ENCODE assay signal across 41 cellular contexts in genomic region chr5:177396086-177396485, GRCh38. TPM values are rescaled to one million over a fixed set of nuclear protein-coding genes. Genes with fewer than 3 reads are reported as not detected.
"Had no signal": no experiment of that assay in that cellular context is flagged by ENCODE, and none has a peak within 500 bp of the region (broad histone marks: within the 10 kb centered on the region; RNA-seq: fewer than 3 reads in every experiment).

No MANE protein-coding gene starts in this region.

- H3K27ac Mint-ChIP-seq: activated CD4-positive, alpha-beta memory T cell treated with anti-CD3 and anti-CD28 coated beads, Interleukin-2, amount 10 ng/mL, durations not matched to agents 7 days and 5 days; activated CD4-positive, alpha-beta T cell treated with anti-CD3 and anti-CD28 coated beads for 36 hours; activated CD4-positive, alpha-beta T cell treated with anti-CD3 and anti-CD28 coated beads, Interleukin-2, amount 10 ng/mL, durations not matched to agents 7 days and 5 days; activated CD8-positive, alpha-beta memory T cell treated with anti-CD3 and anti-CD28 coated beads, Interleukin-2, amount 10 ng/mL, durations not matched to agents 7 days and 5 days; activated naive CD4-positive, alpha-beta T cell treated with anti-CD3 and anti-CD28 coated beads, Interleukin-2, amount 10 ng/mL, durations not matched to agents 7 days and 5 days; activated naive CD4-positive, alpha-beta T cell treated with anti-CD3 and anti-CD28 coated beads, Interleukin-2, amount 50 U/mL, for 24 hours; activated naive CD8-positive, alpha-beta T cell; activated naive CD8-positive, alpha-beta T cell treated with anti-CD3 and anti-CD28 coated beads, Interleukin-2, amount 10 ng/mL, durations not matched to agents 7 days and 5 days; activated naive CD8-positive, alpha-beta T cell treated with anti-CD3 and anti-CD28 coated beads, Interleukin-2, amount 50 U/mL, for 24 hours; activated T-cell treated with anti-CD3 and anti-CD28 coated beads, Interleukin-2, amount 50 U/mL, for 24 hours; activated T-helper 2 cell treated with anti-CD3 and anti-CD28 coated beads, Interferon-gamma antibody, Interleukin-2, Interleukin-4, amounts not matched to agents 10 μg/mL and 5 μg/mL and 100 μg/mL, durations not matched to agents 14 hours and 24 hours and 36 hours; brain; T-helper 1 cell treated with Interleukin-12 subunit alpha and Interleukin-12 subunit beta and Interleukin-4 antibody, amounts not matched to agents 30 μg/mL and 1 μg/mL, for 36 hours; T-helper 2 cell treated with Interferon-gamma antibody and Interleukin-4, amounts not matched to agents 5 μg/mL and 100 μg/mL, for 36 hours had no signal

- H3K4me3 ChIP-seq: ascending aorta, cardiac muscle cell had no signal

- H3K4me3 Mint-ChIP-seq: activated CD4-positive, alpha-beta memory T cell treated with anti-CD3 and anti-CD28 coated beads, Interleukin-2, amount 10 ng/mL, durations not matched to agents 7 days and 5 days; activated CD4-positive, alpha-beta T cell treated with anti-CD3 and anti-CD28 coated beads for 36 hours; activated CD4-positive, alpha-beta T cell treated with anti-CD3 and anti-CD28 coated beads, Interleukin-2, amount 10 ng/mL, durations not matched to agents 7 days and 5 days; activated CD8-positive, alpha-beta memory T cell treated with anti-CD3 and anti-CD28 coated beads, Interleukin-2, amount 10 ng/mL, durations not matched to agents 7 days and 5 days; activated CD8-positive, alpha-beta T cell treated with anti-CD3 and anti-CD28 coated beads, Interleukin-2, amount 10 ng/mL, durations not matched to agents 7 days and 5 days; activated naive CD4-positive, alpha-beta T cell treated with anti-CD3 and anti-CD28 coated beads, Interleukin-2, amount 10 ng/mL, durations not matched to agents 7 days and 5 days; activated naive CD4-positive, alpha-beta T cell treated with anti-CD3 and anti-CD28 coated beads, Interleukin-2, amount 50 U/mL, for 24 hours; activated naive CD8-positive, alpha-beta T cell; activated naive CD8-positive, alpha-beta T cell treated with anti-CD3 and anti-CD28 coated beads, Interleukin-2, amount 10 ng/mL, durations not matched to agents 7 days and 5 days; activated naive CD8-positive, alpha-beta T cell treated with anti-CD3 and anti-CD28 coated beads, Interleukin-2, amount 50 U/mL, for 24 hours; activated T-cell treated with anti-CD3 and anti-CD28 coated beads, Interleukin-2, amount 50 U/mL, for 24 hours; brain; central memory CD8-positive, alpha-beta T cell; T-helper 1 cell treated with Interleukin-12 subunit alpha and Interleukin-12 subunit beta and Interleukin-4 antibody, amounts not matched to agents 30 μg/mL and 1 μg/mL, for 36 hours; T-helper 2 cell treated with Interferon-gamma antibody and Interleukin-4, amounts not matched to agents 5 μg/mL and 100 μg/mL, for 36 hours had no signal

- H3K36me3 ChIP-seq: ascending aorta, cardiac muscle cell had no signal

- ATAC-seq: activated CD4-positive, alpha-beta T cell treated with anti-CD3 and anti-CD28 coated beads for 36 hours; activated CD4-positive, CD25-positive, alpha-beta regulatory T cell treated with anti-CD3 and anti-CD28 coated beads, Interleukin-2, amount 50 U/mL, for 24 hours; activated CD8-positive, alpha-beta memory T cell treated with anti-CD3 and anti-CD28 coated beads, Interleukin-2, amount 10 ng/mL, durations not matched to agents 7 days and 5 days; activated CD8-positive, alpha-beta T cell treated with anti-CD3 and anti-CD28 coated beads, Interleukin-2, amount 10 ng/mL, durations not matched to agents 7 days and 5 days; activated naive CD8-positive, alpha-beta T cell treated with anti-CD3 and anti-CD28 coated beads, Interleukin-2, amount 50 U/mL, for 24 hours had no signal

- H3K27ac ChIP-seq: ascending aorta, cardiac muscle cell, VCaP had no signal

- H3K9me3 ChIP-seq: ascending aorta had no signal

- DNase-seq: activated CD4-positive, alpha-beta memory T cell treated with anti-CD3 and anti-CD28 coated beads, Interleukin-2, amount 10 ng/mL, durations not matched to agents 7 days and 5 days; activated CD4-positive, alpha-beta T cell treated with anti-CD3 and anti-CD28 coated beads for 1 hour; activated CD4-positive, alpha-beta T cell treated with anti-CD3 and anti-CD28 coated beads for 36 hours; activated CD4-positive, alpha-beta T cell treated with anti-CD3 and anti-CD28 coated beads for 48 hours; activated CD4-positive, alpha-beta T cell treated with anti-CD3 and anti-CD28 coated beads, Interleukin-2, amount 10 ng/mL, durations not matched to agents 7 days and 5 days; activated CD4-positive, alpha-beta T cell treated with anti-CD3 and anti-CD28 coated beads, Interleukin-2, amount 50 U/mL, for 48 hours; activated CD4-positive, CD25-positive, alpha-beta regulatory T cell; activated CD8-positive, alpha-beta memory T cell treated with anti-CD3 and anti-CD28 coated beads for 24 hours; activated CD8-positive, alpha-beta memory T cell treated with anti-CD3 and anti-CD28 coated beads, Interleukin-2, amount 10 ng/mL, durations not matched to agents 7 days and 5 days; activated CD8-positive, alpha-beta memory T cell treated with anti-CD3 and anti-CD28 coated beads, Interleukin-2, amount 50 U/mL, for 48 hours; activated CD8-positive, alpha-beta T cell treated with anti-CD3 and anti-CD28 coated beads, Interleukin-2, amount 10 ng/mL, durations not matched to agents 7 days and 5 days; activated effector memory CD4-positive, alpha-beta T cell treated with Interleukin-2 at 50 U/mL for 16 hours; activated gamma-delta T cell; activated naive CD4-positive, alpha-beta T cell treated with anti-CD3 and anti-CD28 coated beads, Interleukin-2, amount 10 ng/mL, durations not matched to agents 7 days and 5 days; activated naive CD4-positive, alpha-beta T cell treated with Interleukin-2 at 50 U/mL for 16 hours; activated naive CD8-positive, alpha-beta T cell treated with anti-CD3 and anti-CD28 coated beads, Interleukin-2, amount 10 ng/mL, durations not matched to agents 7 days and 5 days; activated naive CD8-positive, alpha-beta T cell treated with anti-CD3 and anti-CD28 coated beads, Interleukin-2, amount 50 U/mL, for 24 hours; activated T-cell treated with anti-CD3 and anti-CD28 coated beads, Interleukin-2, amount 50 U/mL, for 24 hours; activated T-cell treated with anti-CD3 and anti-CD28 coated beads, Interleukin-2, amount 50 U/mL, for 48 hours; amygdala; anterior cingulate cortex; caudate nucleus; cerebellar nuclear complex; T-helper 1 cell; T-helper 2 cell; T-helper 9 cell had no signal

- H3K9me3 Mint-ChIP-seq: activated CD4-positive, alpha-beta memory T cell treated with anti-CD3 and anti-CD28 coated beads, Interleukin-2, amount 10 ng/mL, durations not matched to agents 7 days and 5 days; activated CD4-positive, alpha-beta T cell treated with anti-CD3 and anti-CD28 coated beads, Interleukin-2, amount 10 ng/mL, durations not matched to agents 7 days and 5 days; activated naive CD4-positive, alpha-beta T cell treated with anti-CD3 and anti-CD28 coated beads, Interleukin-2, amount 10 ng/mL, durations not matched to agents 7 days and 5 days; activated naive CD4-positive, alpha-beta T cell treated with anti-CD3 and anti-CD28 coated beads, Interleukin-2, amount 50 U/mL, for 24 hours; activated naive CD8-positive, alpha-beta T cell treated with anti-CD3 and anti-CD28 coated beads, Interleukin-2, amount 10 ng/mL, durations not matched to agents 7 days and 5 days; activated naive CD8-positive, alpha-beta T cell treated with anti-CD3 and anti-CD28 coated beads, Interleukin-2, amount 50 U/mL, for 24 hours; activated T-cell treated with anti-CD3 and anti-CD28 coated beads, Interleukin-2, amount 50 U/mL, for 24 hours; activated T-helper 2 cell treated with anti-CD3 and anti-CD28 coated beads, Interferon-gamma antibody, Interleukin-2, Interleukin-4, amounts not matched to agents 10 μg/mL and 5 μg/mL and 100 μg/mL, durations not matched to agents 14 hours and 24 hours and 36 hours; central memory CD8-positive, alpha-beta T cell; T-helper 1 cell treated with Interleukin-12 subunit alpha and Interleukin-12 subunit beta and Interleukin-4 antibody, amounts not matched to agents 30 μg/mL and 1 μg/mL, for 36 hours; T-helper 2 cell treated with Interferon-gamma antibody and Interleukin-4, amounts not matched to agents 5 μg/mL and 100 μg/mL, for 36 hours had no signal

- H3K27me3 Mint-ChIP-seq: activated naive CD4-positive, alpha-beta T cell treated with anti-CD3 and anti-CD28 coated beads, Interleukin-2, amount 50 U/mL, for 24 hours; activated naive CD8-positive, alpha-beta T cell; central memory CD8-positive, alpha-beta T cell had no signal

- H3K36me3 Mint-ChIP-seq: activated CD8-positive, alpha-beta memory T cell treated with anti-CD3 and anti-CD28 coated beads, Interleukin-2, amount 10 ng/mL, durations not matched to agents 7 days and 5 days; activated naive CD4-positive, alpha-beta T cell treated with anti-CD3 and anti-CD28 coated beads, Interleukin-2, amount 10 ng/mL, durations not matched to agents 7 days and 5 days; activated naive CD4-positive, alpha-beta T cell treated with anti-CD3 and anti-CD28 coated beads, Interleukin-2, amount 50 U/mL, for 24 hours; activated naive CD8-positive, alpha-beta T cell; activated naive CD8-positive, alpha-beta T cell treated with anti-CD3 and anti-CD28 coated beads, Interleukin-2, amount 10 ng/mL, durations not matched to agents 7 days and 5 days; brain had no signal

- FAIRE-seq: bronchial epithelial cell, TTC549 had no signal

RNA-seq across cellular contexts. Expression of gene PFN3, which starts 4.4 kb away (rescaled TPM):
- total RNA-seq: activated CD4-positive, alpha-beta memory T cell treated with anti-CD3 and anti-CD28 coated beads, Interleukin-2, amount 10 ng/mL, durations not matched to agents 7 days and 5 days; activated CD4-positive, alpha-beta T cell treated with anti-CD3 and anti-CD28 coated beads for 36 hours; activated CD4-positive, alpha-beta T cell treated with anti-CD3 and anti-CD28 coated beads, Interleukin-2, amount 10 ng/mL, durations not matched to agents 7 days and 5 days; activated CD8-positive, alpha-beta memory T cell treated with anti-CD3 and anti-CD28 coated beads, Interleukin-2, amount 10 ng/mL, durations not matched to agents 7 days and 5 days; activated CD8-positive, alpha-beta T cell treated with anti-CD3 and anti-CD28 coated beads, Interleukin-2, amount 10 ng/mL, durations not matched to agents 7 days and 5 days; activated naive CD8-positive, alpha-beta T cell treated with anti-CD3 and anti-CD28 coated beads, Interleukin-2, amount 10 ng/mL, durations not matched to agents 7 days and 5 days; activated T-helper 2 cell treated with anti-CD3 and anti-CD28 coated beads, Interferon-gamma antibody, Interleukin-2, Interleukin-4, amounts not matched to agents 10 μg/mL and 5 μg/mL and 100 μg/mL, durations not matched to agents 14 hours and 24 hours and 36 hours; ascending aorta; bronchial epithelial cell; cardiac muscle cell; chondrocyte had no signal
- polyA plus RNA-seq: adipose tissue, cardiac muscle cell had no signal

RNA-seq across cellular contexts. Expression of gene SLC34A1, which starts 11.9 kb away (rescaled TPM):
- total RNA-seq: activated T-helper 2 cell treated with anti-CD3 and anti-CD28 coated beads, Interferon-gamma antibody, Interleukin-2, Interleukin-4, amounts not matched to agents 10 μg/mL and 5 μg/mL and 100 μg/mL, durations not matched to agents 14 hours and 24 hours and 36 hours; ascending aorta; bronchial epithelial cell; cardiac muscle cell; chondrocyte had no signal
- polyA plus RNA-seq: adipose tissue, cardiac muscle cell had no signal

RNA-seq across cellular contexts. Expression of gene F12, which starts 13.3 kb away (rescaled TPM):
- total RNA-seq: ascending aorta had no signal
